Comparison of ENCODE assay signal across 8 cellular contexts in the genomic region with DNA sequence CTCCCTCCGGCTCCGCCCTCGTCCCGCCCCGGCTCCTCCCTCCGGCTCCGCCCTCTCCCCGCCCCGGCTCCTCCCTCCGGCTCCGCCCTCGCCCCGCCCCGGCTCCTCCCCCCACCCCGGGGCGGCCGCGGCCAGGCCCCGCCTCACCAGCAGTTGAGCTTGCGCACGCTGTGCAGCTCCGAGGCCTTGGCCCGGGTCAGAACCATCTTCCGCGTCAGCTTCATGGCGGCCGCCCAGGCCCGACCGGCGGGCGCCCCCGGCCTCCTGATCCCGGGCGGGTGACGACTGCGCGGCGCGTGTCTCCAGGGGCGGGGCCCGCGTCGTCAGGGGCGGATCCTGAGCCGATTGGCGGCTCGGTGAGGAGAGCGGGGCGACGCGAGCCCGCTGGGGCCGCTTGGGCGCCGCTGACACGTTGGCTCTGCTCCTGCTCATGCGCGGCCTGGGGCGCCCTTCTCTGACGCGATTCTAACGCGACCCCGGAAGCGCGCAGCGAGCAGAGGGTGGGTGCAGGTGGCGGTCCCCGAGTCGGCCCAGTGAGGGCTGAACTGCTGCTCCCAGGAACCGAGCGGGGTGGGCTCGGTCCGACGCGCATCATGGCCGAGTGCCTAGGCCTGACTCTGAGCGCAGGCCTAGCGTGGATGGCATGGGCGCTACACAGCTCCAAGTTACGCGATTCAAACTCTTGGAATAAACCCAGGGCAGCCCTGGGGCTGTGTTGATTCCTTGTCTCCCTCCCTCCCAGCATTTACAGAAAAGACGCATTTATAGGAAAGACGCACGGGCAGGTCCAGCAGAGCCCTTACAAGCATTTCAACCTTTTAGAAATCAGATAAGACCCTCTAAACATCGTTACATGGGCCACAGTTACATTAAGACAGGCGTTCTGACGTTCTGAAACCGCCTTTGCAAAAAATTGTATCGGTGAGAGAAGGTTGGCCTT. TPM values are rescaled to one million over a fixed set of nuclear protein-coding genes. Genes with fewer than 3 reads are reported as not detected.
A peak's percentile ranks its signal among the peaks of the same experiment; 100 is the strongest.
DNase-seq lines count a peak whose midpoint lies in the region; ATAC-seq and TF ChIP-seq lines count a peak whose summit lies in the region.

A gene (minus strand): TSS at position 420 of the 940 bp plus-strand sequence. CDS start 196 bp downstream, at position 224.

- H3K4me3 ChIP-seq in AG09309 (ENCODE audit: control insufficient read depth, low read depth, low read length) (peak within 1 kb of the TSS; percentile 99), cardiac fibroblast (replicated peaks in 1 of 2; ENCODE audit: low read depth in 2 of 2, low read length in 2 of 2) (peak within 1 kb of the TSS; percentile 94 to 95)

- H3K4me1 Mint-ChIP-seq in activated B cell treated with CpG ODN at 0.5 μM for 24 hours, result peaks cover 24% of the 10 kb centered on the region
- peaks cover 23 to 32% of the 10 kb centered on the region in 2 donors for H3K4me1 Mint-ChIP-seq in immature natural killer cell

- POLR2A ChIA-PET in activated B cell treated with CpG ODN at 0.5 μM for 24 hours (lab: Charles Lee), result interaction anchor here (0.5 to 3.2 kb wide), 11 partner anchors 10 to 1148 kb away, joined by 3 to 19 read pairs (median 4); a partner anchor contains a TSS

- ATAC-seq in GM19025 (IDR thresholded peaks at IDR 0.05; ENCODE audit: low read depth, unreplicated experiment) (peak; percentile 86), HG03280 (IDR thresholded peaks at IDR 0.05; ENCODE audit: unreplicated experiment) (peak; percentile 92), activated B cell treated with CpG ODN at 0.5 μM for 24 hours (ENCODE audit: low read depth) (peak; percentile 86)

- CTCF ChIA-PET in activated B cell treated with CpG ODN at 0.5 μM for 24 hours (lab: Charles Lee), result interaction anchor here (1.2 kb wide), 1 partner anchor 52 kb away, joined by 3 read pairs; no protein-coding TSS in a partner anchor

- H3K27ac Mint-ChIP-seq in activated B cell treated with CpG ODN at 0.5 μM for 24 hours (peak within 1 kb of the TSS; percentile 93), immature natural killer cell (peak within 1 kb of the TSS; percentile 94 to 99 (median 97))

- intact Hi-C loops in activated B cell treated with CpG ODN at 0.5 μM for 24 hours (cut with micrococcal nuclease), result loop anchor here (1.0 to 10.0 kb wide), 11 partner anchors 16 to 586 kb away; a partner anchor contains a TSS

- H3K4me3 Mint-ChIP-seq in activated B cell treated with CpG ODN at 0.5 μM for 24 hours (peak within 1 kb of the TSS; percentile 89), immature natural killer cell (peak within 1 kb of the TSS; percentile 87 to 98 (median 95))

- no peak for TF ChIP-seq CTCF in AG09309 (IDR thresholded peaks at IDR 0.05; ENCODE audit: control insufficient read depth, insufficient read depth, low read depth, low read length, missing control alignments)
- no peak for TF ChIP-seq CTCF in activated B cell treated with CpG ODN at 0.5 μM for 24 hours (IDR thresholded peaks at IDR 0.05)
- TF ChIP-seq CTCF in cardiac fibroblast (IDR thresholded peaks at IDR 0.05; ENCODE audit: low read depth, low read length), result no peak

- H3K27me3 Mint-ChIP-seq in activated B cell treated with CpG ODN at 0.5 μM for 24 hours (no peaks in the 10 kb centered on the region), immature natural killer cell (ENCODE audit: low read depth in 3 of 3) (peaks cover 12 to 16% (median 13%) of the 10 kb centered on the region in 3 donors)

- peaks cover 26% of the 10 kb centered on the region for H3K36me3 Mint-ChIP-seq in activated B cell treated with CpG ODN at 0.5 μM for 24 hours (ENCODE audit: low read depth)
- H3K36me3 Mint-ChIP-seq in immature natural killer cell, result peaks cover 0 to 10% (median 0%) of the 10 kb centered on the region in 3 donors

- H3K9me3 Mint-ChIP-seq in activated B cell treated with CpG ODN at 0.5 μM for 24 hours, result no peaks in the 10 kb centered on the region
- no peaks in the 10 kb centered on the region for H3K9me3 Mint-ChIP-seq in immature natural killer cell

- DNase-seq in AG09309 (ENCODE audit: low read depth) (peak; percentile 72), NCI-H345 (lab: John Stamatoyannopoulos, UW) (peak; percentile 98), activated B cell treated with CpG ODN at 0.5 μM for 24 hours (peak; percentile 97), cardiac fibroblast (ENCODE audit: low read depth in 2 of 2) (peak; percentile 94 to 98), immature natural killer cell (peak; percentile 95 to 97 (median 97)), smooth muscle cell of the brain vasculature (ENCODE audit: low read depth, low spot score) (peak; percentile 88)

RNA-seq across cellular contexts. Expression of the gene that starts here (rescaled TPM):
- total RNA-seq in activated B cell treated with CpG ODN at 0.5 μM for 24 hours, result 50.6 and 62.3 TPM in 2 replicates
- polyA plus RNA-seq in immature natural killer cell, result 10 to 100 TPM; 30.0 to 36.4 (median 31.6) TPM

Comparison
In these comparisons a context has a peak if more than half of its experiments do, and no peak if none do; other contexts are left out.
1. Peak in every context shown above with its lines: DNase-seq, ATAC-seq and H3K4me3 ChIP-seq.